19 cellular contexts compared by ENCODE assay signal in genomic region chr20:36066777-36067176, GRCh38.
A peak's percentile ranks its signal among the peaks of the same experiment; 100 is the strongest.
DNase-seq lines count a peak whose midpoint lies in the region; TF ChIP-seq lines count a peak whose summit lies in the region.
"Had no signal": no experiment of that assay in that cellular context is flagged by ENCODE, and none has a peak within 500 bp of the region (broad histone marks: within the 10 kb centered on the region; RNA-seq: fewer than 3 reads in every experiment).

No MANE protein-coding gene starts in this region.

- DNase-seq in NCI-H345 treated with DMSO at 0.1 percent for 48 hours (lab: John Stamatoyannopoulos, UW; ENCODE audit: unreplicated experiment) (peak; percentile 52), cerebellum (ENCODE audit: low spot score) (peak; percentile 63), esophagus muscularis mucosa (ENCODE audit: extremely low spot score) (no peak), OCI-M1 (lab: John Stamatoyannopoulos, UW) (no peak), dedifferentiated amniotic fluid mesenchymal stem cell (ENCODE audit: extremely low spot score) (no peak)
- DNase-seq: ACHN; CD8-positive, alpha-beta memory T cell; EL; Karpas-422; NCI-H146; NCI-H2029; NCI-H2171 treated with DMSO at 0.1 percent for 48 hours; NCI-H446 treated with DMSO at 0.1 percent for 48 hours; NCI-H526 treated with DMSO at 0.1 percent for 48 hours; SJCRH30; T-cell had no signal

- TF ChIP-seq POLR2A in esophagus muscularis mucosa (IDR thresholded peaks at IDR 0.05; ENCODE audit: low read depth) = no peak

- H3K4me1 ChIP-seq in HEK293 (ENCODE audit: control insufficient read depth, insufficient read depth, low read length) = no peaks in the 10 kb centered on the region
- H3K4me1 ChIP-seq in esophagus muscularis mucosa = peaks cover 5 to 19% (median 16%) of the 10 kb centered on the region in 4 donors

- no peaks in the 10 kb centered on the region for H3K36me3 ChIP-seq in HEK293 (ENCODE audit: control insufficient read depth in 2 of 2, insufficient read depth in 1 of 2, low read length in 2 of 2)
- H3K36me3 ChIP-seq in esophagus muscularis mucosa = no peaks in the 10 kb centered on the region
- H3K36me3 ChIP-seq: SJCRH30 had no signal

- WGBS in esophagus muscularis mucosa = 78% methylated on average over 2 of the region's 2 CpGs

- TF ChIP-seq EP300 in esophagus muscularis mucosa (IDR thresholded peaks at IDR 0.05) = no peak

- H3K27ac ChIP-seq in C4-2B (peak overlapping the region; percentile 30), HEK293 (ENCODE audit: extremely low read depth, low read depth, low read length) (no peak overlapping the region), esophagus muscularis mucosa (replicated peaks in 1 of 4) (no peak overlapping the region)
- H3K27ac ChIP-seq: RWPE1, SJCRH30 had no signal

- intact Hi-C loops in esophagus muscularis mucosa (cut with DNase I) = no loop called here

- H3K27me3 ChIP-seq in esophagus muscularis mucosa = no peaks in the 10 kb centered on the region
- H3K27me3 ChIP-seq: SJCRH30 had no signal

- no peak overlapping the region for H3K4me3 ChIP-seq in HEK293 (ENCODE audit: low read depth, low read length)
- no peak overlapping the region for H3K4me3 ChIP-seq in esophagus muscularis mucosa
- H3K4me3 ChIP-seq: SJCRH30 had no signal

- TF ChIP-seq CTCF in C4-2B (conservative IDR thresholded peaks at IDR 0.05) (no peak), HEK293 (tag by site-specific recombination; IDR thresholded peaks at IDR 0.05) (no peak), esophagus muscularis mucosa (IDR thresholded peaks at IDR 0.05) (no peak)

- POLR2A ChIA-PET in HEK293 (lab: Yijun Ruan, JAX) = interaction anchor here (0.6 kb wide), 1 partner anchor 36 kb away, joined by 3 read pairs; no protein-coding TSS in a partner anchor

- no peaks in the 10 kb centered on the region for H3K9me3 ChIP-seq in HEK293 (ENCODE audit: control insufficient read depth, insufficient read depth, low read depth, low read length)
- no peaks in the 10 kb centered on the region for H3K9me3 ChIP-seq in esophagus muscularis mucosa
- H3K9me3 ChIP-seq: SJCRH30 had no signal

- CTCF ChIA-PET in HEK293 (lab: Yijun Ruan, JAX) = interaction anchor here (1.1 kb wide), 1 partner anchor 74 kb away, joined by 4 read pairs; no protein-coding TSS in a partner anchor

TF ChIP-seq in HEK293, 187 proteins besides CTCF, POLR2A, EP300 and RAD21:
- peak; percentile 35; the same call in 1 of the 2 replicates for TF ChIP-seq SCRT2 (tag by site-specific recombination; IDR thresholded peaks at IDR 0.05)
- peak; percentile 45 for TF ChIP-seq ZIC2 (tag by site-specific recombination; IDR thresholded peaks at IDR 0.05)
- TF ChIP-seq GLIS2 (tag by site-specific recombination; IDR thresholded peaks at IDR 0.05) = no peak
- TF ChIP-seq ZNF621 (tag by site-specific recombination; IDR thresholded peaks at IDR 0.05) = no peak
- no peak for TF ChIP-seq ZNF623 (tag by site-specific recombination; IDR thresholded peaks at IDR 0.05)
- no peak for TF ChIP-seq MEIS1 (CRISPR knock-in tag; IDR thresholded peaks at IDR 0.05; ENCODE audit: borderline replicate concordance)
- TF ChIP-seq ZNF132 (tag by site-specific recombination; IDR thresholded peaks at IDR 0.05; ENCODE audit: borderline replicate concordance) = no peak
- no peak for TF ChIP-seq ZNF366 (tag by site-specific recombination; conservative IDR thresholded peaks at IDR 0.05)
- no peak for TF ChIP-seq ZBTB8A (tag by site-specific recombination; IDR thresholded peaks at IDR 0.05)

Comparison
In these comparisons a context has a peak if more than half of its experiments do, and no peak if none do; other contexts are left out.
1. DNase-seq: peak in NCI-H345 treated with DMSO at 0.1 percent for 48 hours (single experiment) and cerebellum (single experiment); none in esophagus muscularis mucosa (single experiment), OCI-M1 (single experiment) and dedifferentiated amniotic fluid mesenchymal stem cell (single experiment).